In genomic region chr2:241315879-241316700, GRCh38 we compare ENCODE assay signal across 8 cellular contexts. TPM values are rescaled to one million over a fixed set of nuclear protein-coding genes. Genes with fewer than 3 reads are reported as not detected.
A peak's percentile ranks its signal among the peaks of the same experiment; 100 is the strongest.
DNase-seq lines count a peak whose midpoint lies in the region; ATAC-seq and TF ChIP-seq lines count a peak whose summit lies in the region.

Gene SEPTIN2 (plus strand): TSS chr2:241315925. CDS start chr2:241324233, 8,308 bp downstream.

- H3K27ac Mint-ChIP-seq in activated CD8-positive, alpha-beta T cell treated with anti-CD3 and anti-CD28 coated beads for 36 hours, result peak within 1 kb of the TSS; percentile 100
- peak within 1 kb of the TSS; percentile 100 for H3K27ac Mint-ChIP-seq in endodermal cell

- H3K9me3 ChIP-seq in endodermal cell (ENCODE audit: control insufficient read depth, low read length) (no peaks in the 10 kb centered on the region), mucosa of stomach (ENCODE audit: control insufficient read depth, low read length) (no peaks in the 10 kb centered on the region)

- no peaks in the 10 kb centered on the region for H3K27me3 Mint-ChIP-seq in activated CD8-positive, alpha-beta T cell treated with anti-CD3 and anti-CD28 coated beads for 36 hours
- no peaks in the 10 kb centered on the region for H3K27me3 Mint-ChIP-seq in endodermal cell (ENCODE audit: insufficient read depth)

- H3K36me3 Mint-ChIP-seq in activated CD8-positive, alpha-beta T cell treated with anti-CD3 and anti-CD28 coated beads for 36 hours (ENCODE audit: low read depth), result peaks cover 40% of the 10 kb centered on the region
- H3K36me3 Mint-ChIP-seq in endodermal cell (ENCODE audit: low read depth), result peaks cover 23% of the 10 kb centered on the region

- H3K4me1 ChIP-seq in endodermal cell (ENCODE audit: control insufficient read depth, insufficient read depth, low read length), result no peaks in the 10 kb centered on the region
- H3K4me1 ChIP-seq in mucosa of stomach (ENCODE audit: control insufficient read depth, insufficient read depth, low read length), result peaks cover 34% of the 10 kb centered on the region

- H3K36me3 ChIP-seq in endodermal cell (ENCODE audit: control insufficient read depth, insufficient read depth, low read length) (peaks cover 32% of the 10 kb centered on the region), mucosa of stomach (ENCODE audit: control insufficient read depth, insufficient read depth, low read length) (no peaks in the 10 kb centered on the region)

- peak within 1 kb of the TSS; percentile 99 for H3K4me3 ChIP-seq in endodermal cell (ENCODE audit: low read length)
- H3K4me3 ChIP-seq in mucosa of stomach (ENCODE audit: low read length), result peak within 1 kb of the TSS; percentile 58

- intact Hi-C loops in activated CD8-positive, alpha-beta T cell treated with anti-CD3 and anti-CD28 coated beads for 36 hours (cut with micrococcal nuclease), result no loop called here

- peak; percentile 39 to 59 for DNase-seq in NCI-H2081 (lab: John Stamatoyannopoulos, UW)
- no peak for DNase-seq in NCI-H2081 treated with DMSO at 0.1 percent for 48 hours (lab: John Stamatoyannopoulos, UW)
- DNase-seq in NCI-H2171 treated with DMSO at 0.1 percent for 48 hours (lab: John Stamatoyannopoulos, UW), result peak; percentile 54
- DNase-seq in activated CD8-positive, alpha-beta T cell treated with anti-CD3 and anti-CD28 coated beads for 36 hours, result peak; percentile 82
- peak; percentile 92 for DNase-seq in endodermal cell
- DNase-seq in stimulated activated naive CD4-positive, alpha-beta T cell treated with Interleukin-2 at 50 U/mL for 16 hours (lab: John Stamatoyannopoulos, UW), result peak; percentile 83

- H3K9me3 Mint-ChIP-seq in activated CD8-positive, alpha-beta T cell treated with anti-CD3 and anti-CD28 coated beads for 36 hours, result no peaks in the 10 kb centered on the region
- H3K9me3 Mint-ChIP-seq in endodermal cell, result no peaks in the 10 kb centered on the region

- ATAC-seq in HG02759 (IDR thresholded peaks at IDR 0.05; ENCODE audit: unreplicated experiment), result peak; percentile 40
- ATAC-seq in activated CD8-positive, alpha-beta T cell treated with anti-CD3 and anti-CD28 coated beads for 36 hours, result peak; percentile 48

- no peak for TF ChIP-seq CTCF in activated CD8-positive, alpha-beta T cell treated with anti-CD3 and anti-CD28 coated beads for 36 hours (IDR thresholded peaks at IDR 0.05)
- no peak for TF ChIP-seq CTCF in endodermal cell (conservative IDR thresholded peaks at IDR 0.05)

- H3K27ac ChIP-seq in endodermal cell (ENCODE audit: low read depth, low read length), result peak within 1 kb of the TSS; percentile 98

- H3K9ac ChIP-seq in endodermal cell (ENCODE audit: extremely low read depth, low read length, poor library complexity, severe bottlenecking) (peak within 1 kb of the TSS; percentile 99), mucosa of stomach (ENCODE audit: low read length) (peak within 1 kb of the TSS; percentile 97)

- H3K4me3 Mint-ChIP-seq in activated CD8-positive, alpha-beta T cell treated with anti-CD3 and anti-CD28 coated beads for 36 hours, result peak within 1 kb of the TSS; percentile 99
- peak within 1 kb of the TSS; percentile 95 for H3K4me3 Mint-ChIP-seq in endodermal cell

- no peaks in the 10 kb centered on the region for H3K27me3 ChIP-seq in endodermal cell (ENCODE audit: control insufficient read depth, insufficient read depth, low read length, poor library complexity, severe bottlenecking)
- no peaks in the 10 kb centered on the region for H3K27me3 ChIP-seq in mucosa of stomach (ENCODE audit: control insufficient read depth, insufficient read depth, low read length)

- 0% methylated on average over 14 to 76 of the region's 76 CpGs for WGBS in endodermal cell (ENCODE audit: insufficient coverage in 1 of 2, insufficient read length in 1 of 2), 2 experiments

- POLR2A ChIA-PET in activated CD8-positive, alpha-beta T cell treated with anti-CD3 and anti-CD28 coated beads for 36 hours (lab: Charles Lee), result interaction anchor here (0.6 to 2.4 kb wide), 17 partner anchors 8 to 385 kb away, joined by 3 to 11 read pairs (median 4); partner anchors contain the start of genes DTYMK and ING5

- H3K4me1 Mint-ChIP-seq in activated CD8-positive, alpha-beta T cell treated with anti-CD3 and anti-CD28 coated beads for 36 hours (ENCODE audit: low read depth), result peaks cover 65% of the 10 kb centered on the region
- H3K4me1 Mint-ChIP-seq in endodermal cell, result peaks cover 50% of the 10 kb centered on the region

- CTCF ChIA-PET in activated CD8-positive, alpha-beta T cell treated with anti-CD3 and anti-CD28 coated beads for 36 hours (lab: Charles Lee), result no interaction called here

RNA-seq across cellular contexts. Expression of gene SEPTIN2, which starts in this region (rescaled TPM):
- total RNA-seq in activated CD8-positive, alpha-beta T cell treated with anti-CD3 and anti-CD28 coated beads for 36 hours, result 100 to 1,000 TPM; 210 to 211 TPM
- 100 to 1,000 TPM; 365 to 380 TPM for total RNA-seq in endodermal cell
- polyA plus RNA-seq in endodermal cell (2013, experiment 1 of 2), result 409 TPM
- polyA plus RNA-seq in endodermal cell (2013, experiment 2 of 2), result 399 TPM
